8 cellular contexts compared by ENCODE assay signal in genomic region chr6:111564482-111564945, GRCh38. TPM values are rescaled to one million over a fixed set of nuclear protein-coding genes. Genes with fewer than 3 reads are reported as not detected.
DNase-seq lines count a peak whose midpoint lies in the region; ATAC-seq and TF ChIP-seq lines count a peak whose summit lies in the region.

No MANE protein-coding gene starts in this region.

- TF ChIP-seq CTCF in GM12865 (IDR thresholded peaks at IDR 0.05; ENCODE audit: insufficient read depth, low read depth, low read length, missing control alignments) (no peak), psoas muscle (IDR thresholded peaks at IDR 0.05) (no peak), lower leg skin (IDR thresholded peaks at IDR 0.05) (no peak)

- H3K9me3 ChIP-seq in psoas muscle: no peaks in the 10 kb centered on the region

- intact Hi-C loops in psoas muscle (cut with DNase I): loop anchor here in 1 of 2 donors (5.0 kb wide), 1 partner anchor 38 kb away; no protein-coding TSS in a partner anchor
- intact Hi-C loops in lower leg skin (cut with DNase I; ENCODE audit: low total_unique reads): no loop called here

- H3K36me3 ChIP-seq in psoas muscle (ENCODE audit: insufficient read depth in 1 of 2, low read depth in 1 of 2): peaks cover 0 to 49% of the 10 kb centered on the region in 2 donors

- peak overlapping the region; percentile 41 for H3K27ac ChIP-seq in psoas muscle

- H3K4me3 ChIP-seq in GM12865 (ENCODE audit: low read depth, low read length) (no peak overlapping the region), psoas muscle (no peak overlapping the region), lower leg skin (ENCODE audit: low read depth, poor library complexity, severe bottlenecking) (no peak overlapping the region)

- peak; percentile 26 for DNase-seq in GM12865 (ENCODE audit: low read depth)
- peak; percentile 42 for DNase-seq in MV-4-11 (lab: John Stamatoyannopoulos, UW)
- peak; percentile 70 for DNase-seq in dermis blood vessel endothelial cell
- DNase-seq in psoas muscle: peak; percentile 76 to 86
- DNase-seq in NAMALWA (ENCODE audit: low spot score): no peak
- DNase-seq in lower leg skin (ENCODE audit: low spot score in 2 of 2): no peak

- peaks cover 52% of the 10 kb centered on the region for H3K4me1 ChIP-seq in psoas muscle

- ATAC-seq in psoas muscle (peak; percentile 77 to 89 (median 88)), HG02571 (IDR thresholded peaks at IDR 0.05; ENCODE audit: unreplicated experiment) (no peak), GM19467 (IDR thresholded peaks at IDR 0.05; ENCODE audit: unreplicated experiment) (no peak)

- H3K27me3 ChIP-seq in psoas muscle (ENCODE audit: insufficient read depth in 3 of 3, low read length in 2 of 3): no peaks in the 10 kb centered on the region

- WGBS in psoas muscle, 3 donors: 20 to 25% (median 20%) methylated on average over 4 of the region's 4 CpGs
- WGBS in lower leg skin, 2 donors: 18 to 26% methylated on average over 3 to 4 of the region's 4 CpGs

- TF ChIP-seq POLR2A in lower leg skin (IDR thresholded peaks at IDR 0.05): no peak

RNA-seq across cellular contexts. Expression of gene TRAF3IP2, which starts 41.2 kb away (rescaled TPM):
- total RNA-seq in dermis blood vessel endothelial cell (16.5 and 17.3 TPM in 2 replicates), psoas muscle (10 to 100 TPM; 17.1 to 49.3 (median 19.5) TPM), lower leg skin (10 to 100 TPM; 61.5 to 69.8 (median 64.2) TPM)
- 10 to 100 TPM in 2 of 3 donors, 1 to 10 TPM in 1; 7.9 to 46.5 (median 11.6) TPM for polyA plus RNA-seq in psoas muscle

Comparison
In these comparisons a context has a peak if more than half of its experiments do, and no peak if none do; other contexts are left out.
1. DNase-seq: peak in GM12865 (single experiment), MV-4-11 (single experiment), dermis blood vessel endothelial cell (single experiment) and psoas muscle (2 of 2); none in NAMALWA (single experiment) and lower leg skin (0 of 2).
2. ATAC-seq: peak in psoas muscle (4 of 4); none in HG02571 (single experiment) and GM19467 (single experiment).